In genomic region chr15:62561572-62561970, GRCh38 we compare ENCODE assay signal across 30 cellular contexts.
DNase-seq lines count a peak whose midpoint lies in the region; ATAC-seq and TF ChIP-seq lines count a peak whose summit lies in the region.
"Had no signal": no experiment of that assay in that cellular context is flagged by ENCODE, and none has a peak within 500 bp of the region (broad histone marks: within the 10 kb centered on the region; RNA-seq: fewer than 3 reads in every experiment).

No MANE protein-coding gene starts in this region.

- H2BK5ac ChIP-seq in H9 (ENCODE audit: insufficient read length, low read length) = no peak overlapping the region

- peak overlapping the region; percentile 71 to 75 for H3K4me3 ChIP-seq in duodenal mucosa (ENCODE audit: low read depth in 1 of 2, low read length in 2 of 2)
- peak overlapping the region; percentile 3 for H3K4me3 ChIP-seq in mucosa of descending colon
- peak overlapping the region in 3 of 4 donors; percentile 17 to 29 (median 18) for H3K4me3 ChIP-seq in gastrocnemius medialis
- H3K4me3 ChIP-seq in PC-3 (ENCODE audit: low read length) = no peak overlapping the region
- H3K4me3 ChIP-seq: BLaER1, HAP-1, pancreas, upper lobe of right lung had no signal

- H3K27me3 ChIP-seq in H9 (ENCODE audit: insufficient read depth, low read length) = no peaks in the 10 kb centered on the region
- no peaks in the 10 kb centered on the region for H3K27me3 ChIP-seq in duodenal mucosa (ENCODE audit: control insufficient read depth in 1 of 2, insufficient read depth in 2 of 2, low read length in 2 of 2)
- no peaks in the 10 kb centered on the region for H3K27me3 ChIP-seq in gastrocnemius medialis
- no peaks in the 10 kb centered on the region for H3K27me3 ChIP-seq in PC-3 (ENCODE audit: low read length)
- H3K27me3 ChIP-seq: BLaER1, dorsolateral prefrontal cortex, pancreas, upper lobe of right lung had no signal

- H2AFZ ChIP-seq in H9 (ENCODE audit: low read length) = no peak overlapping the region
- no peak overlapping the region for H2AFZ ChIP-seq in PC-3 (ENCODE audit: low read length)

- H3K79me1 ChIP-seq in H9 (ENCODE audit: insufficient read depth, low read depth, low read length, poor library complexity, severe bottlenecking) = no peaks in the 10 kb centered on the region

- H3K18ac ChIP-seq in H9 (ENCODE audit: insufficient read length, low read depth, low read length) = no peak overlapping the region

- H2BK20ac ChIP-seq in H9 (ENCODE audit: low read depth, low read length, poor library complexity, severe bottlenecking) = no peak overlapping the region

- H4K5ac ChIP-seq in H9 (ENCODE audit: insufficient read length, low read depth, low read length) = no peak overlapping the region

- H3K9me2 ChIP-seq in PC-3 (replicated peaks; ENCODE audit: low read length) = no peaks in the 10 kb centered on the region

- H4K20me1 ChIP-seq in H9 (ENCODE audit: control insufficient read depth, insufficient read depth, insufficient read length) = no peaks in the 10 kb centered on the region
- H4K20me1 ChIP-seq in PC-3 (ENCODE audit: low read length) = no peaks in the 10 kb centered on the region
- H4K20me1 ChIP-seq: BLaER1 had no signal

- CTCF ChIA-PET in PC-3 (lab: Charles Lee) = no interaction called here

- H4K91ac ChIP-seq in H9 (ENCODE audit: insufficient read length, low read depth, low read length) = no peak overlapping the region

- no peaks in the 10 kb centered on the region for H3K9me3 Mint-ChIP-seq in H9
- H3K9me3 Mint-ChIP-seq: activated CD4-positive, alpha-beta T cell treated with anti-CD3 and anti-CD28 coated beads, Interleukin-2, amount 10 ng/mL, durations not matched to agents 7 days and 5 days; activated T-cell treated with anti-CD3 and anti-CD28 coated beads, Interleukin-2, amount 50 U/mL, for 4 hours; central memory CD8-positive, alpha-beta T cell; mesothelial cell of epicardium; natural killer cell treated with Interleukin-12 subunit alpha and Interleukin-12 subunit beta and Interleukin-15 and Interleukin-18, amount 100 ng/mL, for 72 hours had no signal

- no peaks in the 10 kb centered on the region; the same call in 1 of the 2 replicates for H3K4me1 ChIP-seq in H9 (ENCODE audit: insufficient read depth, low read length)
- H3K4me1 ChIP-seq in duodenal mucosa (ENCODE audit: control insufficient read depth in 1 of 2, insufficient read depth in 2 of 2, low read length in 2 of 2) = peaks cover 23 to 43% of the 10 kb centered on the region in 2 donors
- H3K4me1 ChIP-seq in mucosa of descending colon (ENCODE audit: low read depth) = peaks cover 17% of the 10 kb centered on the region
- peaks cover 4 to 18% of the 10 kb centered on the region in 2 donors for H3K4me1 ChIP-seq in gastrocnemius medialis
- H3K4me1 ChIP-seq in PC-3 (ENCODE audit: insufficient read depth, low read length) = peaks cover 14% of the 10 kb centered on the region
- H3K4me1 ChIP-seq: BLaER1, pancreas had no signal

- POLR2A ChIA-PET in PC-3 (lab: Charles Lee; ENCODE audit: unreplicated experiment) = no interaction called here

- intact Hi-C loops in mucosa of descending colon (cut with DNase I, micrococcal nuclease) = no loop called here
- intact Hi-C loops in gastrocnemius medialis (cut with DNase I; ENCODE audit: low total_unique reads) = no loop called here
- intact Hi-C loops in PC-3 (cut with micrococcal nuclease) = loop anchor here (10.0 kb wide), 1 partner anchor 183 kb away; no protein-coding TSS in a partner anchor

- H3K23ac ChIP-seq in H9 (ENCODE audit: insufficient read length, low read depth, low read length) = no peak overlapping the region

- no CpG with 5 or more reads among the region's 8 CpGs for WGBS in H9 (ENCODE audit: extremely low coverage, insufficient read length, low lambda C conversion rate)

- H4K8ac ChIP-seq in H9 (replicated peaks; ENCODE audit: insufficient read length, low read depth, low read length) = no peak overlapping the region

- no peaks in the 10 kb centered on the region for H3K36me3 Mint-ChIP-seq in H9 (ENCODE audit: insufficient read depth in 1 of 3, low read depth in 3 of 3)
- H3K36me3 Mint-ChIP-seq: mesothelial cell of epicardium; natural killer cell treated with Interleukin-12 subunit alpha and Interleukin-12 subunit beta and Interleukin-15 and Interleukin-18, amount 100 ng/mL, for 72 hours had no signal

- peak overlapping the region in 2 of 3 experiments; percentile 38 to 52; a peak in 4 of 7 replicates for H3K27ac Mint-ChIP-seq in H9
- H3K27ac Mint-ChIP-seq: activated CD4-positive, alpha-beta T cell treated with anti-CD3 and anti-CD28 coated beads, Interleukin-2, amount 10 ng/mL, durations not matched to agents 7 days and 5 days; mesothelial cell of epicardium; natural killer cell treated with Interleukin-12 subunit alpha and Interleukin-12 subunit beta and Interleukin-15 and Interleukin-18, amount 100 ng/mL, for 72 hours had no signal

- H2BK12ac ChIP-seq in H9 (ENCODE audit: insufficient read length, low read depth, low read length) = no peak overlapping the region

- TF ChIP-seq CTCF in H9 (conservative IDR thresholded peaks at IDR 0.05) = no peak
- TF ChIP-seq CTCF in mucosa of descending colon (IDR thresholded peaks at IDR 0.05) = no peak
- TF ChIP-seq CTCF in gastrocnemius medialis (IDR thresholded peaks at IDR 0.05 in 4 of 5, conservative IDR thresholded peaks at IDR 0.05 in 1 of 5) = no peak
- TF ChIP-seq CTCF in PC-3 (conservative IDR thresholded peaks at IDR 0.05; ENCODE audit: low read depth, low read length) = no peak

- H3K79me2 ChIP-seq in H9 (ENCODE audit: insufficient read depth, low read length) (no peaks in the 10 kb centered on the region), PC-3 (ENCODE audit: low read length) (no peaks in the 10 kb centered on the region)

- no peak overlapping the region for H3K4ac ChIP-seq in H9 (ENCODE audit: low read depth, low read length)

- no peak for TF ChIP-seq POLR2A in gastrocnemius medialis (IDR thresholded peaks at IDR 0.05)

- no peak overlapping the region; the same call in 1 of the 2 replicates for H3K14ac ChIP-seq in H9 (ENCODE audit: insufficient read depth, low read length)

- H3K23me2 ChIP-seq in H9 (ENCODE audit: insufficient read length, low read depth, low read length, poor library complexity, severe bottlenecking) = no peaks in the 10 kb centered on the region

- no peak overlapping the region for H3K56ac ChIP-seq in H9 (ENCODE audit: insufficient read length, low read depth, low read length)

- peaks cover 23 to 29% of the 10 kb centered on the region in 2 experiments for H3K4me1 Mint-ChIP-seq in H9
- H3K4me1 Mint-ChIP-seq: activated CD4-positive, alpha-beta T cell treated with anti-CD3 and anti-CD28 coated beads, Interleukin-2, amount 10 ng/mL, durations not matched to agents 7 days and 5 days; central memory CD8-positive, alpha-beta T cell had no signal

- no peak overlapping the region for H3K4me3 Mint-ChIP-seq in H9
- H3K4me3 Mint-ChIP-seq: activated CD4-positive, alpha-beta T cell treated with anti-CD3 and anti-CD28 coated beads, Interleukin-2, amount 10 ng/mL, durations not matched to agents 7 days and 5 days; activated T-cell treated with anti-CD3 and anti-CD28 coated beads, Interleukin-2, amount 50 U/mL, for 4 hours; central memory CD8-positive, alpha-beta T cell; mesothelial cell of epicardium; natural killer cell treated with Interleukin-12 subunit alpha and Interleukin-12 subunit beta and Interleukin-15 and Interleukin-18, amount 100 ng/mL, for 72 hours had no signal

- in situ Hi-C loops in gastrocnemius medialis (cut with MboI; ENCODE audit: low sequenced_read_pairs in 4 of 4) = no loop called here

- H2BK15ac ChIP-seq in H9 (ENCODE audit: low read depth, low read length) = no peak overlapping the region

- H2AK5ac ChIP-seq in H9 (ENCODE audit: insufficient read length, low read length) = no peak overlapping the region

- H3K27me3 Mint-ChIP-seq in H9 (ENCODE audit: low read depth) = no peaks in the 10 kb centered on the region

- H3K9me3 ChIP-seq in H9 (ENCODE audit: control insufficient read depth, low read depth, low read length) (no peaks in the 10 kb centered on the region), duodenal mucosa (ENCODE audit: control insufficient read depth in 1 of 2, low read length in 2 of 2) (no peaks in the 10 kb centered on the region), mucosa of descending colon (no peaks in the 10 kb centered on the region), gastrocnemius medialis (no peaks in the 10 kb centered on the region), PC-3 (ENCODE audit: low read length) (no peaks in the 10 kb centered on the region)
- H3K9me3 ChIP-seq: BLaER1, HAP-1, pancreas, upper lobe of right lung had no signal

- H3K27ac ChIP-seq in H9 (ENCODE audit: insufficient read length, low read depth, low read length) = no peak overlapping the region
- H3K27ac ChIP-seq in duodenal mucosa (ENCODE audit: low read depth, low read length) = no peak overlapping the region
- H3K27ac ChIP-seq in gastrocnemius medialis = no peak overlapping the region
- no peak overlapping the region for H3K27ac ChIP-seq in PC-3 (ENCODE audit: low read length)
- H3K27ac ChIP-seq: BLaER1, dorsolateral prefrontal cortex, pancreas, upper lobe of right lung, WERI-Rb-1 had no signal

- H3K9ac ChIP-seq in H9 (ENCODE audit: extremely low read depth, insufficient read length, low read length) = no peak overlapping the region
- H3K9ac ChIP-seq in duodenal mucosa (ENCODE audit: low read depth in 1 of 2, low read length in 2 of 2) = peak overlapping the region; percentile 44 to 60
- H3K9ac ChIP-seq in PC-3 (ENCODE audit: low read length) = no peak overlapping the region
- H3K9ac ChIP-seq: BLaER1 had no signal

- no peaks in the 10 kb centered on the region for H3F3A ChIP-seq in PC-3 (ENCODE audit: low read length, unreplicated experiment)

- no peak overlapping the region for H2BK120ac ChIP-seq in H9 (ENCODE audit: low read depth, low read length, poor library complexity, severe bottlenecking)

- peak; percentile 64 for ATAC-seq in mucosa of descending colon
- ATAC-seq in gastrocnemius medialis = no peak
- no peak for ATAC-seq in PC-3
- ATAC-seq: activated T-cell treated with anti-CD3 and anti-CD28 coated beads, Interleukin-2, amount 50 U/mL, for 4 hours; left lobe of liver; natural killer cell treated with Interleukin-12 subunit alpha and Interleukin-12 subunit beta and Interleukin-15 and Interleukin-18, amount 100 ng/mL, for 72 hours; Panc1; pancreas had no signal

- H3K36me3 ChIP-seq in duodenal mucosa (ENCODE audit: control insufficient read depth in 1 of 2, insufficient read depth in 2 of 2, low read length in 2 of 2) (no peaks in the 10 kb centered on the region), mucosa of descending colon (ENCODE audit: low read depth) (no peaks in the 10 kb centered on the region), gastrocnemius medialis (no peaks in the 10 kb centered on the region), PC-3 (ENCODE audit: low read depth, low read length) (no peaks in the 10 kb centered on the region)
- H3K36me3 ChIP-seq: BLaER1, HAP-1, pancreas, upper lobe of right lung had no signal

- H3T11ph ChIP-seq in H9 (ENCODE audit: low read length) = no peak overlapping the region

- BruUV-seq in PC-3 (replicated peaks; lab: Mats Ljungman, UMichigan) = no TSS peak

- no peak overlapping the region for H3K4me2 ChIP-seq in H9 (ENCODE audit: insufficient read depth, insufficient read length, low read length)
- no peak overlapping the region for H3K4me2 ChIP-seq in PC-3 (ENCODE audit: low read length)
- H3K4me2 ChIP-seq: BLaER1 had no signal

- DNase-seq in H9 = no peak
- peak in 1 of 3 donors; percentile 60 for DNase-seq in mucosa of descending colon
- no peak for DNase-seq in gastrocnemius medialis
- DNase-seq in dermis blood vessel endothelial cell = no peak
- DNase-seq in NCI-H524 treated with DMSO at 0.1 percent for 48 hours (lab: John Stamatoyannopoulos, UW) = no peak
- no peak for DNase-seq in PC-3
- DNase-seq in stimulated activated CD4-positive, alpha-beta T cell treated with anti-CD3 and anti-CD28 coated beads, Interleukin-4, amount 100 ng/mL, for 1 hour = no peak
- DNase-seq: activated CD4-positive, alpha-beta T cell treated with anti-CD3 and anti-CD28 coated beads, Interleukin-2, amount 10 ng/mL, durations not matched to agents 7 days and 5 days; activated gamma-delta T cell treated with Interleukin-2 at 50 U/mL for 16 hours; activated T-cell treated with anti-CD3 and anti-CD28 coated beads, Interleukin-2, amount 50 U/mL, for 4 hours; COR-L47; DMS79; dorsolateral prefrontal cortex; GDM1; head of caudate nucleus; NCI-H1092 treated with DMSO at 0.1 percent for 48 hours; NCI-H187; NCI-H526; pancreas; T1000; upper lobe of right lung; WERI-Rb-1 had no signal

Comparison
In these comparisons a context has a peak if more than half of its experiments do, and no peak if none do; other contexts are left out.
1. H3K9ac ChIP-seq: peak in duodenal mucosa (2 of 2); none in H9 (single experiment) and PC-3 (single experiment).